In the genomic region with DNA sequence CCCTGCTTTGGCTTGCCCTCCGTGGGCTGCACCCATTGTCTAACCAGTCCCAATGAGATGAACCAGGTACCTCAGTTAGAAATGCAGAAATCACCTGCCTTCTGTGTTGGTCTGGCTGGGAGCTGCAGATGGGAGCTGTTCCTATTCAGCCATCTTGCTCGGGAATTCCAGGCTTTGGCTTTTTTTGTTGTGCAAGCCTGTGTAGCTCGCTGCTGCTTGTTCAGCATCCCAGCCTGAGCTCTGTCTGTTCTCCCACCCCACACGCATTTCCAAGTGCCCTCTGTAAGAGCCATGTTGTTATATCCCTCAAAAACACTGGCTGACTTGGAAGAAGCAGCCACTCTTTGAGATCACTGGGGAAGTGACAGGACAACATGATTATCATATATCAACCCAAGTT, we compare ENCODE assay signal across 1 cellular context.
TF ChIP-seq lines count a peak whose summit lies in the region.

No MANE protein-coding gene starts in this region.

TF ChIP-seq in GM23338, 12 proteins besides CTCF, POLR2A, EP300 and RAD21 (continued from another document):
- TF ChIP-seq, protein P1, sequence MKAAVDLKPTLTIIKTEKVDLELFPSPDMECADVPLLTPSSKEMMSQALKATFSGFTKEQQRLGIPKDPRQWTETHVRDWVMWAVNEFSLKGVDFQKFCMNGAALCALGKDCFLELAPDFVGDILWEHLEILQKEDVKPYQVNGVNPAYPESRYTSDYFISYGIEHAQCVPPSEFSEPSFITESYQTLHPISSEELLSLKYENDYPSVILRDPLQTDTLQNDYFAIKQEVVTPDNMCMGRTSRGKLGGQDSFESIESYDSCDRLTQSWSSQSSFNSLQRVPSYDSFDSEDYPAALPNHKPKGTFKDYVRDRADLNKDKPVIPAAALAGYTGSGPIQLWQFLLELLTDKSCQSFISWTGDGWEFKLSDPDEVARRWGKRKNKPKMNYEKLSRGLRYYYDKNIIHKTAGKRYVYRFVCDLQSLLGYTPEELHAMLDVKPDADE (IDR thresholded peaks at IDR 0.05): no peak
- TF ChIP-seq STAT1 (IDR thresholded peaks at IDR 0.05; ENCODE audit: unreplicated experiment): no peak
- TF ChIP-seq, protein P2, sequence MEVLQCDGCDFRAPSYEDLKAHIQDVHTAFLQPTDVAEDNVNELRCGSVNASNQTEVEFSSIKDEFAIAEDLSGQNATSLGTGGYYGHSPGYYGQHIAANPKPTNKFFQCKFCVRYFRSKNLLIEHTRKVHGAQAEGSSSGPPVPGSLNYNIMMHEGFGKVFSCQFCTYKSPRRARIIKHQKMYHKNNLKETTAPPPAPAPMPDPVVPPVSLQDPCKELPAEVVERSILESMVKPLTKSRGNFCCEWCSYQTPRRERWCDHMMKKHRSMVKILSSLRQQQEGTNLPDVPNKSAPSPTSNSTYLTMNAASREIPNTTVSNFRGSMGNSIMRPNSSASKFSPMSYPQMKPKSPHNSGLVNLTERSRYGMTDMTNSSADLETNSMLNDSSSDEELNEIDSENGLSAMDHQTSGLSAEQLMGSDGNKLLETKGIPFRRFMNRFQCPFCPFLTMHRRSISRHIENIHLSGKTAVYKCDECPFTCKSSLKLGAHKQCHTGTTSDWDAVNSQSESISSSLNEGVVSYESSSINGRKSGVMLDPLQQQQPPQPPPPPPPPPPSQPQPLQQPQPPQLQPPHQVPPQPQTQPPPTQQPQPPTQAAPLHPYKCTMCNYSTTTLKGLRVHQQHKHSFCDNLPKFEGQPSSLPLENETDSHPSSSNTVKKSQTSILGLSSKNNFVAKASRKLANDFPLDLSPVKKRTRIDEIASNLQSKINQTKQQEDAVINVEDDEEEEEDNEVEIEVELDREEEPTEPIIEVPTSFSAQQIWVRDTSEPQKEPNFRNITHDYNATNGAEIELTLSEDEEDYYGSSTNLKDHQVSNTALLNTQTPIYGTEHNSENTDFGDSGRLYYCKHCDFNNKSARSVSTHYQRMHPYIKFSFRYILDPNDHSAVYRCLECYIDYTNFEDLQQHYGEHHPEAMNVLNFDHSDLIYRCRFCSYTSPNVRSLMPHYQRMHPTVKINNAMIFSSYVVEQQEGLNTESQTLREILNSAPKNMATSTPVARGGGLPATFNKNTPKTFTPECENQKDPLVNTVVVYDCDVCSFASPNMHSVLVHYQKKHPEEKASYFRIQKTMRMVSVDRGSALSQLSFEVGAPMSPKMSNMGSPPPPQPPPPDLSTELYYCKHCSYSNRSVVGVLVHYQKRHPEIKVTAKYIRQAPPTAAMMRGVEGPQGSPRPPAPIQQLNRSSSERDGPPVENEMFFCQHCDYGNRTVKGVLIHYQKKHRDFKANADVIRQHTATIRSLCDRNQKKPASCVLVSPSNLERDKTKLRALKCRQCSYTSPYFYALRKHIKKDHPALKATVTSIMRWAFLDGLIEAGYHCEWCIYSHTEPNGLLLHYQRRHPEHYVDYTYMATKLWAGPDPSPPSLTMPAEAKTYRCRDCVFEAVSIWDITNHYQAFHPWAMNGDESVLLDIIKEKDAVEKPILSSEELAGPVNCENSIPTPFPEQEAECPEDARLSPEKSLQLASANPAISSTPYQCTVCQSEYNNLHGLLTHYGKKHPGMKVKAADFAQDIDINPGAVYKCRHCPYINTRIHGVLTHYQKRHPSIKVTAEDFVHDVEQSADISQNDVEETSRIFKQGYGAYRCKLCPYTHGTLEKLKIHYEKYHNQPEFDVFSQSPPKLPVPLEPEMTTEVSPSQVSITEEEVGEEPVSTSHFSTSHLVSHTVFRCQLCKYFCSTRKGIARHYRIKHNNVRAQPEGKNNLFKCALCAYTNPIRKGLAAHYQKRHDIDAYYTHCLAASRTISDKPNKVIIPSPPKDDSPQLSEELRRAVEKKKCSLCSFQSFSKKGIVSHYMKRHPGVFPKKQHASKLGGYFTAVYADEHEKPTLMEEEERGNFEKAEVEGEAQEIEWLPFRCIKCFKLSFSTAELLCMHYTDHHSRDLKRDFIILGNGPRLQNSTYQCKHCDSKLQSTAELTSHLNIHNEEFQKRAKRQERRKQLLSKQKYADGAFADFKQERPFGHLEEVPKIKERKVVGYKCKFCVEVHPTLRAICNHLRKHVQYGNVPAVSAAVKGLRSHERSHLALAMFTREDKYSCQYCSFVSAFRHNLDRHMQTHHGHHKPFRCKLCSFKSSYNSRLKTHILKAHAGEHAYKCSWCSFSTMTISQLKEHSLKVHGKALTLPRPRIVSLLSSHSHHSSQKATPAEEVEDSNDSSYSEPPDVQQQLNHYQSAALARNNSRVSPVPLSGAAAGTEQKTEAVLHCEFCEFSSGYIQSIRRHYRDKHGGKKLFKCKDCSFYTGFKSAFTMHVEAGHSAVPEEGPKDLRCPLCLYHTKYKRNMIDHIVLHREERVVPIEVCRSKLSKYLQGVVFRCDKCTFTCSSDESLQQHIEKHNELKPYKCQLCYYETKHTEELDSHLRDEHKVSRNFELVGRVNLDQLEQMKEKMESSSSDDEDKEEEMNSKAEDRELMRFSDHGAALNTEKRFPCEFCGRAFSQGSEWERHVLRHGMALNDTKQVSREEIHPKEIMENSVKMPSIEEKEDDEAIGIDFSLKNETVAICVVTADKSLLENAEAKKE (CRISPR knock-in tag; IDR thresholded peaks at IDR 0.05): 0 out of 2 replicates have a peak, but pooled peaks have one; percentile 9
